In the genomic region with DNA sequence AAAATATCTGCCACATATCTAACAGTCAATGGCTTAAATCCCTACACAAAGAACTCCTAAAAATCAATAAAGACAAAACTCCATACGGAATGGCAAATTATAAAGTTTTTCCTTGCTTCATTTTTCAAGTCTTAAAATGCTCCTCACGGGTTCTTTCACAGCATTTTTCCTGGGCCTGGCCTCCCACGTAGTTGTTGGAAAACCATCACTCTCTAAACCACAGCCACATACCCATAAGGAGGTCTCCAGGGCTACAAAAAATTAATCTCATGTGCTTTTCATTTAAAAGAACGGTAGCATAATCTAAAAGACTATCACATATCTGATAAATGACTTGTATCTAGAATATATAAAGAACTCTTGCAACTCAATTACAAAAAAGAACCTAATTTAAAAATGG, we compare ENCODE assay signal across 19 cellular contexts. TPM values are rescaled to one million over a fixed set of nuclear protein-coding genes. Genes with fewer than 3 reads are reported as not detected.
DNase-seq lines count a peak whose midpoint lies in the region; ATAC-seq and TF ChIP-seq lines count a peak whose summit lies in the region.
"Had no signal": no experiment of that assay in that cellular context is flagged by ENCODE, and none has a peak within 500 bp of the region (broad histone marks: within the 10 kb centered on the region; RNA-seq: fewer than 3 reads in every experiment).

No MANE protein-coding gene starts in this region.

- H3K4me1 ChIP-seq in DND-41 (ENCODE audit: insufficient read depth, low read length): peaks cover 35% of the 10 kb centered on the region
- peaks cover 18% of the 10 kb centered on the region; the same call in 1 of the 2 replicates for H3K4me1 ChIP-seq in PC-3 (ENCODE audit: insufficient read depth, low read length)
- H3K4me1 ChIP-seq in neural progenitor cell: peaks cover 13% of the 10 kb centered on the region

- TF ChIP-seq CTCF in DND-41 (IDR thresholded peaks at IDR 0.05; ENCODE audit: borderline replicate concordance, extremely low read depth, low read length, poor library complexity, severe bottlenecking) (no peak), PC-3 (conservative IDR thresholded peaks at IDR 0.05; ENCODE audit: low read depth, low read length) (no peak), brain (conservative IDR thresholded peaks at IDR 0.05) (no peak), neural progenitor cell (IDR thresholded peaks at IDR 0.05) (no peak), chondrocyte (IDR thresholded peaks at IDR 0.05) (no peak)

- H3K4me3 Mint-ChIP-seq in brain (peak overlapping the region; percentile 82 to 94 (median 87)), neural progenitor cell (no peak overlapping the region), chondrocyte (ENCODE audit: unreplicated experiment) (no peak overlapping the region)

- H2AFZ ChIP-seq in DND-41 (ENCODE audit: low read depth, low read length): no peak overlapping the region
- H2AFZ ChIP-seq in PC-3 (ENCODE audit: low read length): no peak overlapping the region
- no peak overlapping the region for H2AFZ ChIP-seq in neural progenitor cell (replicated peaks)

- H3K9me3 ChIP-seq in DND-41 (ENCODE audit: insufficient read depth, low read length, severe bottlenecking) (no peaks in the 10 kb centered on the region), PC-3 (ENCODE audit: low read length) (no peaks in the 10 kb centered on the region), neural progenitor cell (ENCODE audit: low read depth) (no peaks in the 10 kb centered on the region)
- H3K9me3 ChIP-seq: thoracic aorta had no signal

- H3K79me2 ChIP-seq in DND-41 (ENCODE audit: insufficient read depth, low read length) (peaks cover 84% of the 10 kb centered on the region), PC-3 (ENCODE audit: low read length) (peaks cover 79% of the 10 kb centered on the region), neural progenitor cell (ENCODE audit: low read depth) (peaks cover 79% of the 10 kb centered on the region)

- H3K27ac ChIP-seq in DND-41 (ENCODE audit: low read length) (no peak overlapping the region), PC-3 (ENCODE audit: low read length) (no peak overlapping the region), neural progenitor cell (no peak overlapping the region)
- H3K27ac ChIP-seq: cardiac muscle cell, thoracic aorta had no signal

- CTCF ChIA-PET in PC-3 (lab: Charles Lee): no interaction called here

- peaks cover 25% of the 10 kb centered on the region; the same call in 1 of the 2 replicates for H4K20me1 ChIP-seq in DND-41 (ENCODE audit: insufficient read depth, low read length)
- H4K20me1 ChIP-seq in PC-3 (ENCODE audit: low read length): peaks cover 12% of the 10 kb centered on the region; the same call in 1 of the 2 replicates
- H4K20me1 ChIP-seq in neural progenitor cell (ENCODE audit: low read depth): peaks cover 33% of the 10 kb centered on the region

- ATAC-seq in DND-41 (ENCODE audit: insufficient read depth, low read depth) (no peak), PC-3 (no peak), HG03460 (IDR thresholded peaks at IDR 0.05; ENCODE audit: unreplicated experiment) (no peak)
- ATAC-seq: left colon had no signal

- POLR2A ChIA-PET in PC-3 (lab: Charles Lee; ENCODE audit: unreplicated experiment): no interaction called here

- H3K27me3 ChIP-seq in DND-41 (ENCODE audit: insufficient read depth, low read length, poor library complexity): no peaks in the 10 kb centered on the region
- H3K27me3 ChIP-seq in PC-3 (ENCODE audit: low read length): no peaks in the 10 kb centered on the region
- no peaks in the 10 kb centered on the region for H3K27me3 ChIP-seq in neural progenitor cell
- H3K27me3 ChIP-seq: cardiac muscle cell had no signal

- H3K4me3 ChIP-seq in DND-41 (ENCODE audit: low read depth in 1 of 2, low read length in 2 of 2): no peak overlapping the region
- peak overlapping the region; percentile 95 for H3K4me3 ChIP-seq in PC-3 (ENCODE audit: low read length)
- H3K4me3 ChIP-seq in neural progenitor cell: no peak overlapping the region
- H3K4me3 ChIP-seq: cardiac muscle cell, thoracic aorta had no signal

- no peaks in the 10 kb centered on the region for H3K36me3 ChIP-seq in DND-41 (ENCODE audit: insufficient read depth, low read length)
- no peaks in the 10 kb centered on the region for H3K36me3 ChIP-seq in PC-3 (ENCODE audit: low read depth, low read length)
- H3K36me3 ChIP-seq in neural progenitor cell: no peaks in the 10 kb centered on the region
- H3K36me3 ChIP-seq: cardiac muscle cell, thoracic aorta had no signal

- H3K4me1 Mint-ChIP-seq in brain (peaks cover 48% of the 10 kb centered on the region), neural progenitor cell (peaks cover 17% of the 10 kb centered on the region), chondrocyte (ENCODE audit: low read depth) (peaks cover 41% of the 10 kb centered on the region)

- DNase-seq in DND-41 (no peak), PC-3 (no peak), neural progenitor cell (ENCODE audit: low spot score) (no peak), chondrocyte (ENCODE audit: low spot score) (no peak)
- no peak for DNase-seq in stimulated activated CD4-positive, alpha-beta T cell treated with anti-CD3 and anti-CD28 coated beads, Interleukin-1b, Interleukin-23, amount 100 ng/mL, for 48 hours
- DNase-seq: AML-193, left colon, midbrain, NCI-H1105 treated with DMSO at 0.1 percent for 48 hours, NCI-H2081 treated with DMSO at 0.1 percent for 48 hours, NCI-H446 treated with DMSO at 0.1 percent for 48 hours, nucleus accumbens, retina, Right ventricle myocardium superior, T-helper 1 cell had no signal

- peaks cover 14% of the 10 kb centered on the region for H3K36me3 Mint-ChIP-seq in brain
- peaks cover 21% of the 10 kb centered on the region for H3K36me3 Mint-ChIP-seq in neural progenitor cell
- no peaks in the 10 kb centered on the region for H3K36me3 Mint-ChIP-seq in chondrocyte (ENCODE audit: low read depth)

- intact Hi-C loops in PC-3 (cut with micrococcal nuclease): loop anchor here (10.0 kb wide), 1 partner anchor 792 kb away; a partner anchor contains a TSS

- no peaks in the 10 kb centered on the region for H3K9me2 ChIP-seq in PC-3 (replicated peaks; ENCODE audit: low read length)

- H3F3A ChIP-seq in PC-3 (ENCODE audit: low read length, unreplicated experiment): no peaks in the 10 kb centered on the region
- H3F3A ChIP-seq in neural progenitor cell (ENCODE audit: low read depth): peaks cover 3% of the 10 kb centered on the region

- H3K4me2 ChIP-seq in DND-41 (ENCODE audit: insufficient read depth, low read length): peak overlapping the region; percentile 80; the same call in 1 of the 2 replicates
- H3K4me2 ChIP-seq in PC-3 (ENCODE audit: low read length): peak overlapping the region; percentile 84
- H3K4me2 ChIP-seq in neural progenitor cell: peak overlapping the region; percentile 8

- H3K9me3 Mint-ChIP-seq in brain (no peaks in the 10 kb centered on the region), neural progenitor cell (peaks cover 4% of the 10 kb centered on the region), chondrocyte (ENCODE audit: low read depth) (no peaks in the 10 kb centered on the region)

- peak overlapping the region in 3 of 5 experiments; percentile 0 to 64 (median 6) for H3K27ac Mint-ChIP-seq in brain
- no peak overlapping the region for H3K27ac Mint-ChIP-seq in neural progenitor cell
- H3K27ac Mint-ChIP-seq in chondrocyte (ENCODE audit: unreplicated experiment): no peak overlapping the region

- no TSS peak for BruUV-seq in PC-3 (replicated peaks; lab: Mats Ljungman, UMichigan)

- H3K9ac ChIP-seq in DND-41 (ENCODE audit: low read depth, low read length) (no peak overlapping the region), PC-3 (ENCODE audit: low read length) (no peak overlapping the region), neural progenitor cell (no peak overlapping the region)

- H3K27me3 Mint-ChIP-seq in brain (peaks cover 7% of the 10 kb centered on the region), neural progenitor cell (ENCODE audit: insufficient read depth, low read depth) (peaks cover 4% of the 10 kb centered on the region), chondrocyte (ENCODE audit: low read depth) (no peaks in the 10 kb centered on the region)

RNA-seq across cellular contexts. Expression of a gene that starts 2.9 kb away (rescaled TPM):
- total RNA-seq in PC-3 (2014; rRNA removed): 65.8 and 82.0 TPM in 2 replicates
- polyA plus RNA-seq in brain (ENCODE audit: insufficient read depth, low read depth, low replicate concordance): 26.8 TPM
- 171 and 192 TPM in 2 replicates for total RNA-seq in neural progenitor cell (ENCODE audit: low replicate concordance)
- total RNA-seq in chondrocyte: 31.4 to 36.6 TPM (median 33.5 TPM) in 3 replicates

RNA-seq across cellular contexts. Expression of a gene that starts 32.0 kb away (rescaled TPM):
- total RNA-seq in PC-3 (2014; rRNA removed) (27.6 and 33.9 TPM in 2 replicates), neural progenitor cell (ENCODE audit: low replicate concordance) (24.6 and 27.9 TPM in 2 replicates), chondrocyte (27.2 to 53.8 TPM (median 48.9 TPM) in 3 replicates)
- polyA plus RNA-seq in brain (ENCODE audit: insufficient read depth, low read depth, low replicate concordance): 12.1 TPM

Comparison
In these comparisons a context has a peak if more than half of its experiments do, and no peak if none do; other contexts are left out.
1. H3K4me2 ChIP-seq: peak in every context shown above with its lines; median percentile 84 in PC-3; 80 in DND-41; 8 in neural progenitor cell.
2. H3K27ac Mint-ChIP-seq: peak in brain (3 of 5); none in neural progenitor cell (single experiment) and chondrocyte (single experiment).
3. H3K4me3 Mint-ChIP-seq: peak in brain (5 of 5); none in neural progenitor cell (single experiment) and chondrocyte (single experiment).